ENCODE assay signal across 12 cellular contexts in the genomic region with DNA sequence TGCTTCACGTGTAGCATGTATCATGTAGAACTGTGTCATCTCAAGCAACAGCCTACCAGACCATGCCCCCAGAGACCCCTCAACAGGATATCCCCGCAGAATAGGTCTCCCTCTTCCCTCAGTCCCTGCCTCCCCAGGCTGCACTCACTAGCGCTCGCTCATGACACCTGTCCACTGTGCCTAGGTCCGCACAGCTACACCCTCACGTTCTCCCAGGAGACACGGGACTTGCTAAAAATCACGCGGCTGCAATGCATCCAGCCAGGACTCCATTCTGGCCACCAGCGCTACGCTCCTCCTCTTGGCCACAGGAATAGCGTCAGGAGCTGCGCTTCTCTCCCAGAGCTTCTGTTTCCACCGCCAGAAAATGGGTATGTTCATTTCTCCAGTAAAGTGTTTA. TPM values are rescaled to one million over a fixed set of nuclear protein-coding genes. Genes with fewer than 3 reads are reported as not detected.
DNase-seq lines count a peak whose midpoint lies in the region; ATAC-seq and TF ChIP-seq lines count a peak whose summit lies in the region.
"Had no signal": no experiment of that assay in that cellular context is flagged by ENCODE, and none has a peak within 500 bp of the region (broad histone marks: within the 10 kb centered on the region; RNA-seq: fewer than 3 reads in every experiment).

No MANE protein-coding gene starts in this region.

- no peaks in the 10 kb centered on the region for H3K9me3 ChIP-seq in breast epithelium
- no peaks in the 10 kb centered on the region for H3K9me3 ChIP-seq in colonic mucosa
- H3K9me3 ChIP-seq in muscle layer of duodenum (ENCODE audit: control insufficient read depth in 1 of 2, low read length in 2 of 2) = no peaks in the 10 kb centered on the region
- H3K9me3 ChIP-seq in upper lobe of right lung = no peaks in the 10 kb centered on the region
- H3K9me3 ChIP-seq: vagina had no signal

- CTCF ChIA-PET in MCF 10A (lab: Yijun Ruan, JAX) = interaction anchor here (0.6 to 5.2 kb wide), 25 partner anchors 8 to 1656 kb away, joined by 3 to 38 read pairs (median 4); no protein-coding TSS in a partner anchor

- peak overlapping the region; percentile 79 for H3K4me3 Mint-ChIP-seq in MCF 10A (ENCODE audit: unreplicated experiment)

- TF ChIP-seq CTCF in MCF 10A (IDR thresholded peaks at IDR 0.05; ENCODE audit: unreplicated experiment) (no peak), breast epithelium (IDR thresholded peaks at IDR 0.05) (no peak), colonic mucosa (IDR thresholded peaks at IDR 0.05) (no peak), upper lobe of right lung (IDR thresholded peaks at IDR 0.05) (no peak)

- H3K27ac ChIP-seq in breast epithelium (peak overlapping the region in 1 of 2 donors; percentile 12), colonic mucosa (peak overlapping the region; percentile 67), muscle layer of duodenum (ENCODE audit: low read length) (no peak overlapping the region), upper lobe of right lung (no peak overlapping the region)
- H3K27ac ChIP-seq: parathyroid adenoma had no signal

- no peaks in the 10 kb centered on the region for H3K27me3 Mint-ChIP-seq in MCF 10A (ENCODE audit: insufficient read depth, unreplicated experiment)

- peaks cover 22% of the 10 kb centered on the region for H3K36me3 Mint-ChIP-seq in MCF 10A (ENCODE audit: insufficient read depth, unreplicated experiment)

- H3K4me3 ChIP-seq in breast epithelium (peak overlapping the region in 1 of 3 donors; percentile 98), colonic mucosa (no peak overlapping the region), muscle layer of duodenum (ENCODE audit: low read depth in 1 of 2, low read length in 2 of 2) (peak overlapping the region; percentile 52 to 76), upper lobe of right lung (no peak overlapping the region)

- H3K9ac ChIP-seq in colonic mucosa (ENCODE audit: low read depth in 2 of 2, low read length in 2 of 2) = no peak overlapping the region
- H3K9ac ChIP-seq: parathyroid adenoma had no signal

- POLR2A ChIA-PET in MCF 10A (lab: Yijun Ruan, JAX) = interaction anchor here (0.7 to 2.5 kb wide), 13 partner anchors 8 to 191 kb away, joined by 3 to 19 read pairs (median 5); no protein-coding TSS in a partner anchor

- peaks cover 7% of the 10 kb centered on the region for H3K4me1 Mint-ChIP-seq in MCF 10A (ENCODE audit: insufficient read depth, unreplicated experiment)

- BruUV-seq in MCF 10A (replicated peaks; lab: Mats Ljungman, UMichigan) = no TSS peak

- H3K4me1 ChIP-seq in breast epithelium (no peaks in the 10 kb centered on the region), colonic mucosa (no peaks in the 10 kb centered on the region), muscle layer of duodenum (ENCODE audit: control insufficient read depth in 1 of 2, insufficient read depth in 2 of 2, low read length in 2 of 2) (peaks cover 5 to 53% of the 10 kb centered on the region in 2 donors), upper lobe of right lung (peaks cover 3% of the 10 kb centered on the region)
- H3K4me1 ChIP-seq: parathyroid adenoma had no signal

- DNase-seq in MCF 10A (ENCODE audit: unreplicated experiment) = no peak
- DNase-seq in breast epithelium (ENCODE audit: low spot score in 2 of 2) = no peak
- no peak for DNase-seq in colonic mucosa
- DNase-seq in upper lobe of right lung = peak; percentile 45
- no peak for DNase-seq in NOMO-1 (lab: John Stamatoyannopoulos, UW; ENCODE audit: unreplicated experiment in 2 of 2)
- no peak for DNase-seq in NCI-H524 (lab: John Stamatoyannopoulos, UW)
- DNase-seq in DMS53 (lab: John Stamatoyannopoulos, UW) = no peak
- DNase-seq: activated CD4-positive, alpha-beta T cell treated with anti-CD3 and anti-CD28 coated beads, Interleukin-2, amount 50 U/mL, for 4 hours; KG1 had no signal

- no peak for ATAC-seq in upper lobe of right lung

- H3K27me3 ChIP-seq in breast epithelium (no peaks in the 10 kb centered on the region), colonic mucosa (peaks cover 10% of the 10 kb centered on the region), muscle layer of duodenum (ENCODE audit: low read depth, low read length) (no peaks in the 10 kb centered on the region), upper lobe of right lung (peaks cover 18% of the 10 kb centered on the region)
- H3K27me3 ChIP-seq: vagina had no signal

- H3K9me3 Mint-ChIP-seq in MCF 10A (ENCODE audit: unreplicated experiment) = no peaks in the 10 kb centered on the region

- intact Hi-C loops in MCF 10A (cut with micrococcal nuclease) (loop anchor here (2.0 to 5.0 kb wide), 2 partner anchors 35 to 117 kb away; no protein-coding TSS in a partner anchor), breast epithelium (cut with DNase I; ENCODE audit: low total_unique reads) (no loop called here), colonic mucosa (cut with DNase I) (loop anchor here (10.0 kb wide), 2 partner anchors 67 to 73 kb away; no protein-coding TSS in a partner anchor), upper lobe of right lung (cut with DNase I) (loop anchor here (10.0 kb wide), 1 partner anchor 67 kb away; no protein-coding TSS in a partner anchor)

- no peak for TF ChIP-seq POLR2A in breast epithelium (IDR thresholded peaks at IDR 0.05)

- H3K36me3 ChIP-seq in breast epithelium (no peaks in the 10 kb centered on the region), colonic mucosa (no peaks in the 10 kb centered on the region), muscle layer of duodenum (ENCODE audit: control insufficient read depth in 1 of 2, insufficient read depth in 2 of 2, low read length in 2 of 2) (no peaks in the 10 kb centered on the region), upper lobe of right lung (no peaks in the 10 kb centered on the region)
- H3K36me3 ChIP-seq: vagina had no signal

- H3K27ac Mint-ChIP-seq in MCF 10A (ENCODE audit: low read depth, unreplicated experiment) = peak overlapping the region; percentile 31

RNA-seq across cellular contexts. Expression of gene PXDN, which starts 2.5 kb away (rescaled TPM):
- total RNA-seq in MCF 10A (2022) (96.1 and 114 TPM in 2 replicates), breast epithelium (100 to 1,000 TPM in 1 of 3 donors, 10 to 100 TPM in 2; 42.4 to 108 (median 64.2) TPM), colonic mucosa (10 to 100 TPM in 1 of 2 donors, 1 to 10 TPM in 1; 9.5 to 20.0 TPM), upper lobe of right lung (58.4 TPM)

Comparison
In these comparisons a context has a peak if more than half of its experiments do, and no peak if none do; other contexts are left out.
1. H3K4me3 ChIP-seq: peak in muscle layer of duodenum (2 of 2); none in colonic mucosa (single experiment) and upper lobe of right lung (single experiment).